In the genomic region with DNA sequence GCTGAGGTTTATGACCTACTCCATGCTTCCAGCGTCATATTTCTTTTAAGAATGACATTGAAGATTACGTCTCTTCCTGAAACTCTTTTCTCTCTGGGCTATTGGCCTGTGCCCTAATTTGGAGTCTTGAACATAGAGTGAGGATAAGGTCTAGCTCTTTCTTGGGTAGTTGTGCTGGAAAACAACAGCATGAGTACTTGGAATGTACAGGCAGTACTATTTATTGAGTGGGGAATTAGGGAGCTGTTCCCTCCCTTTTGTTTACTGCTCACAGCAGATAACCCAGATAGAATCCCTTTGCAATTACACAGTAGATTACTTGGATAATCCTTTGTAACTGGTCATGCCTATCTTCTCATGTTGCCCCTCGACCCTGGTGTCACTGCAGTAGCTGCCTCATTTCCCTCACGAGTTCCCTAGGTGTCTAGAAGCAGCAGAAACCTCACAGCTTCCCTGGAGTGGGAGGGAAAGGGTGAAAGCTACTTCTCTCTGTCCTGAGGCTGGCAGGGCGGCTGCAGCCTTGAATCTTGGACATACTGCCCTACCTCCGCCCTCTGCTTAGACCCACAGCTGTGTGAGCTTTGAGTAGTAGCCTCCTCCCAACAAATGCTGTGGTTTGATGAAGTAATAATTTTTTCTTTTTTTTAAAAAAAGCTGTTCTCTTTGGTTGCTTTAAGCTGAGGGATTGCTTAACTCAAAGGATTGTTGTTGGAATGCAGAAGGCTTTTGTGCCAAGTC, we compare ENCODE assay signal across 8 cellular contexts.
DNase-seq lines count a peak whose midpoint lies in the region; ATAC-seq and TF ChIP-seq lines count a peak whose summit lies in the region.
"Had no signal": no experiment of that assay in that cellular context is flagged by ENCODE, and none has a peak within 500 bp of the region (broad histone marks: within the 10 kb centered on the region; RNA-seq: fewer than 3 reads in every experiment).

No MANE protein-coding gene starts in this region.

- H3K9me3 ChIP-seq in upper lobe of right lung, result no peaks in the 10 kb centered on the region

- no peaks in the 10 kb centered on the region for H3K27me3 ChIP-seq in mesendoderm (ENCODE audit: insufficient read depth, low read length, poor library complexity)
- no peaks in the 10 kb centered on the region for H3K27me3 ChIP-seq in upper lobe of right lung

- H3K79me2 ChIP-seq in mesendoderm (ENCODE audit: control insufficient read depth, insufficient read depth, low read length), result no peaks in the 10 kb centered on the region

- H3K36me3 ChIP-seq in mesendoderm (ENCODE audit: control insufficient read depth, insufficient read depth, low read length), result no peaks in the 10 kb centered on the region
- no peaks in the 10 kb centered on the region for H3K36me3 ChIP-seq in upper lobe of right lung

- H3K27ac Mint-ChIP-seq in dendritic cell treated with granulocyte-macrophage colony-stimulating factor and Interleukin-4, amounts not matched to agents 40 ng/mL and 50 ng/mL, for 4 days, result peak overlapping the region; percentile 6
- no peak overlapping the region for H3K27ac Mint-ChIP-seq in activated T-cell treated with anti-CD3 and anti-CD28 coated beads, Interleukin-2, amount 50 U/mL, for 72 hours
- H3K27ac Mint-ChIP-seq: activated naive CD8-positive, alpha-beta T cell had no signal

- no peak overlapping the region for H2BK5ac ChIP-seq in mesendoderm (ENCODE audit: low read length)

- peaks cover 1% of the 10 kb centered on the region for H3K27me3 Mint-ChIP-seq in dendritic cell treated with granulocyte-macrophage colony-stimulating factor and Interleukin-4, amounts not matched to agents 40 ng/mL and 50 ng/mL, for 4 days
- H3K27me3 Mint-ChIP-seq in activated T-cell treated with anti-CD3 and anti-CD28 coated beads, Interleukin-2, amount 50 U/mL, for 72 hours (ENCODE audit: low read depth), result no peaks in the 10 kb centered on the region
- H3K27me3 Mint-ChIP-seq: activated naive CD8-positive, alpha-beta T cell had no signal

- no peak overlapping the region for H4K5ac ChIP-seq in mesendoderm (ENCODE audit: low read length)

- no peaks in the 10 kb centered on the region for H3K4me1 ChIP-seq in mesendoderm (ENCODE audit: control insufficient read depth, low read depth, low read length)
- H3K4me1 ChIP-seq in upper lobe of right lung, result peaks cover 8% of the 10 kb centered on the region

- DNase-seq in NB4 (ENCODE audit: low read depth) (peak; percentile 77), mesendoderm (peak; percentile 44), upper lobe of right lung (peak; percentile 67), NCI-H1436 (lab: John Stamatoyannopoulos, UW) (no peak), T-helper 9 cell (no peak)
- no peak for DNase-seq in activated T-cell treated with anti-CD3 and anti-CD28 coated beads, Interleukin-2, amount 50 U/mL, for 72 hours

- peaks cover 34% of the 10 kb centered on the region for H3K4me1 Mint-ChIP-seq in dendritic cell treated with granulocyte-macrophage colony-stimulating factor and Interleukin-4, amounts not matched to agents 40 ng/mL and 50 ng/mL, for 4 days (ENCODE audit: low read depth)
- H3K4me1 Mint-ChIP-seq in activated T-cell treated with anti-CD3 and anti-CD28 coated beads, Interleukin-2, amount 50 U/mL, for 72 hours (ENCODE audit: low read depth), result no peaks in the 10 kb centered on the region

- no peak overlapping the region for H4K8ac ChIP-seq in mesendoderm (ENCODE audit: low read depth, low read length)

- peaks cover 6% of the 10 kb centered on the region for H3K36me3 Mint-ChIP-seq in dendritic cell treated with granulocyte-macrophage colony-stimulating factor and Interleukin-4, amounts not matched to agents 40 ng/mL and 50 ng/mL, for 4 days (ENCODE audit: low read depth)
- H3K36me3 Mint-ChIP-seq in activated T-cell treated with anti-CD3 and anti-CD28 coated beads, Interleukin-2, amount 50 U/mL, for 72 hours (ENCODE audit: insufficient read depth in 2 of 2), result peaks cover 1 to 4% of the 10 kb centered on the region in 2 donors

- no peak overlapping the region for H2BK120ac ChIP-seq in mesendoderm (ENCODE audit: low read depth, low read length)

- WGBS in mesendoderm (ENCODE audit: extremely low coverage, insufficient coverage, low lambda C conversion rate), result no CpG with 5 or more reads among the region's 6 CpGs

- H3K18ac ChIP-seq in mesendoderm (ENCODE audit: low read length), result no peak overlapping the region

- no peak overlapping the region for H3K4me3 Mint-ChIP-seq in dendritic cell treated with granulocyte-macrophage colony-stimulating factor and Interleukin-4, amounts not matched to agents 40 ng/mL and 50 ng/mL, for 4 days
- H3K4me3 Mint-ChIP-seq in activated T-cell treated with anti-CD3 and anti-CD28 coated beads, Interleukin-2, amount 50 U/mL, for 72 hours, result no peak overlapping the region
- H3K4me3 Mint-ChIP-seq: activated naive CD8-positive, alpha-beta T cell had no signal

- H3K9me3 Mint-ChIP-seq in dendritic cell treated with granulocyte-macrophage colony-stimulating factor and Interleukin-4, amounts not matched to agents 40 ng/mL and 50 ng/mL, for 4 days, result peaks cover 8% of the 10 kb centered on the region
- H3K9me3 Mint-ChIP-seq in activated T-cell treated with anti-CD3 and anti-CD28 coated beads, Interleukin-2, amount 50 U/mL, for 72 hours, result peaks cover 4 to 6% of the 10 kb centered on the region in 2 donors

- H3K56ac ChIP-seq in mesendoderm (ENCODE audit: low read length), result no peak overlapping the region

- H3K9ac ChIP-seq in mesendoderm (ENCODE audit: low read length), result no peak overlapping the region

- H3K23ac ChIP-seq in mesendoderm (ENCODE audit: low read length), result no peak overlapping the region

- TF ChIP-seq POLR2A in NB4 (IDR thresholded peaks at IDR 0.05; ENCODE audit: extremely low read depth, insufficient read length), result no peak

- ATAC-seq in upper lobe of right lung, result peak; percentile 90
- ATAC-seq in activated T-cell treated with anti-CD3 and anti-CD28 coated beads, Interleukin-2, amount 50 U/mL, for 72 hours (replicated peaks in 1 of 2), result no peak

- TF ChIP-seq CTCF in NB4 (IDR thresholded peaks at IDR 0.05; ENCODE audit: low read depth, low read length) (no peak), upper lobe of right lung (IDR thresholded peaks at IDR 0.05) (no peak)

- no peak overlapping the region for H2AK5ac ChIP-seq in mesendoderm (ENCODE audit: low read length)

- H3K79me1 ChIP-seq in mesendoderm (ENCODE audit: low read length), result no peaks in the 10 kb centered on the region

- H2BK15ac ChIP-seq in mesendoderm (replicated peaks; ENCODE audit: low read depth), result no peak overlapping the region

- H3K4ac ChIP-seq in mesendoderm (ENCODE audit: low read depth, low read length), result no peak overlapping the region

- H3K4me3 ChIP-seq in NB4 (ENCODE audit: low read depth, low read length), result no peak overlapping the region
- H3K4me3 ChIP-seq in mesendoderm (ENCODE audit: low read length), result no peak overlapping the region
- no peak overlapping the region for H3K4me3 ChIP-seq in upper lobe of right lung

- no peak overlapping the region for H3K27ac ChIP-seq in mesendoderm (ENCODE audit: low read depth, low read length)
- peak overlapping the region; percentile 59 for H3K27ac ChIP-seq in upper lobe of right lung

- no peak overlapping the region for H3K4me2 ChIP-seq in mesendoderm (ENCODE audit: low read length)

- intact Hi-C loops in dendritic cell treated with granulocyte-macrophage colony-stimulating factor and Interleukin-4, amounts not matched to agents 40 ng/mL and 50 ng/mL, for 4 days (cut with micrococcal nuclease), result no loop called here
- intact Hi-C loops in upper lobe of right lung (cut with DNase I), result no loop called here

Comparison
In these comparisons a context has a peak if more than half of its experiments do, and no peak if none do; other contexts are left out.
1. DNase-seq: peak in NB4 (single experiment), mesendoderm (single experiment) and upper lobe of right lung (single experiment); none in NCI-H1436 (single experiment), T-helper 9 cell (single experiment) and activated T-cell treated with anti-CD3 and anti-CD28 coated beads, Interleukin-2, amount 50 U/mL, for 72 hours (0 of 2).